In the genomic region with DNA sequence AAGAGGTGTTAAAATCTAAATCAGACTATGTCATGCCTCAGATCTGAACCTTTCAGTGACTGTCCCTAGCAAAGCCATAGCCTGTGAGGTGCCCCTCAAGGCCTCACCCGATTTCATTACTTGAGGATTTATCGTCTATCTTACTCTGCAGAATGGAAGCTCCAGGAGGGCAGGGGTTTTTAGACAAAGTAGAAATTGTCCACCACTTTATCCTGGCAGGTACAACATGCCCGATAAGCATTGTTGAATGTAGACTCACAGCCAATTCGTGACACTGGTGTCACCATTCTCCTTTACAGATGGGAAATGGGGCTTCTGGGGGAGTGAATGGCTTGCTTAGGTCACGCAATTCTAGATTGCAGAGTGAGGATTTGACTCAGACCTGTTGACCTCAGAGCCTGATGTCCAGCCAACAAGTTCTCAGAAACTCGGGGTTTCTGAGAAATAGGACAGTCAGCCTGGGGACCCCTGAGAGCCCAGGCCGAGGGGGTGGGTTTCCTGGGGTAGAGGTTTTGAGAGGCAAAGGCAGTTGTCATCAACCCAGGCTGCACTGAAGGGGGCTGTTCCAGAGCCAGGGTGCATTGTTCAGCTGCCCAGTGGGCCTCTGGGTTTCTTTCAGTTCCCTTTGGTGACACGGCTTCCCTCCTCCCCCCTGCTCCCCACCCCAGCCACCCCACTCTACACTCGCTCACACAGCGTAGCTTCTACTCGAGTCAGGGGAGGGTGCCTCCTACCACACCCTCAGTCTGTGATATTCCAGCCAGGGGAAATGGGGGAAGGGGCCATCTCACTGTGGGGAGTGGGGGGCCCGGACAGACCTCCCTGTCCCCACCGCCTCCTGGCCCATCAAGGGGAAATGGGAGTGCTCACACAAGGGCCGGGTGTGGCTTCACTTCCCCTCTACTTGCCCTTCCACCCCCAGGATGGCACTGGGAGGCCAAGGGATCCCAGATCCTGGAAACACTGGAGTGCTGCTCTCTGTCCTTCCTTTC, we compare ENCODE assay signal across 9 cellular contexts. TPM values are rescaled to one million over a fixed set of nuclear protein-coding genes. Genes with fewer than 3 reads are reported as not detected.
A peak's percentile ranks its signal among the peaks of the same experiment; 100 is the strongest.
DNase-seq lines count a peak whose midpoint lies in the region; ATAC-seq and TF ChIP-seq lines count a peak whose summit lies in the region.
"Had no signal": no experiment of that assay in that cellular context is flagged by ENCODE, and none has a peak within 500 bp of the region (broad histone marks: within the 10 kb centered on the region; RNA-seq: fewer than 3 reads in every experiment).

No MANE protein-coding gene starts in this region.

- POLR2A ChIA-PET in naive thymus-derived CD8-positive, alpha-beta T cell (lab: Charles Lee): interaction anchor here (0.6 kb wide), 1 partner anchor 98 kb away, joined by 3 read pairs; no protein-coding TSS in a partner anchor

- peak; percentile 54 for ATAC-seq in GM19395 (IDR thresholded peaks at IDR 0.05; ENCODE audit: unreplicated experiment)
- ATAC-seq in HG03066 (IDR thresholded peaks at IDR 0.05; ENCODE audit: low read depth, unreplicated experiment): peak; percentile 23
- ATAC-seq in naive thymus-derived CD8-positive, alpha-beta T cell: no peak

- no peaks in the 10 kb centered on the region for H3K27me3 ChIP-seq in ovary

- TF ChIP-seq POLR2A in ovary (IDR thresholded peaks at IDR 0.05): no peak

- DNase-seq in CD14-positive monocyte (ENCODE audit: low spot score): no peak
- DNase-seq in NCI-H1105 (lab: John Stamatoyannopoulos, UW): no peak
- DNase-seq in ovary: no peak
- DNase-seq in naive thymus-derived CD8-positive, alpha-beta T cell: no peak
- DNase-seq in cerebellar cortex (ENCODE audit: low spot score): no peak
- DNase-seq: occipital lobe had no signal

- peak overlapping the region; percentile 68 to 83 for H3K4me3 Mint-ChIP-seq in CD14-positive monocyte
- peak overlapping the region; percentile 72 for H3K4me3 Mint-ChIP-seq in dendritic cell treated with granulocyte-macrophage colony-stimulating factor and Interleukin-4, amounts not matched to agents 40 ng/mL and 50 ng/mL, for 4 days
- no peak overlapping the region for H3K4me3 Mint-ChIP-seq in naive thymus-derived CD8-positive, alpha-beta T cell

- no peaks in the 10 kb centered on the region for H3K9me3 ChIP-seq in ovary

- peaks cover 0 to 3% of the 10 kb centered on the region in 2 donors for H3K36me3 Mint-ChIP-seq in CD14-positive monocyte
- H3K36me3 Mint-ChIP-seq in dendritic cell treated with granulocyte-macrophage colony-stimulating factor and Interleukin-4, amounts not matched to agents 40 ng/mL and 50 ng/mL, for 4 days (ENCODE audit: low read depth): peaks cover 23% of the 10 kb centered on the region
- H3K36me3 Mint-ChIP-seq in naive thymus-derived CD8-positive, alpha-beta T cell: peaks cover 0 to 6% (median 6%) of the 10 kb centered on the region in 3 donors

- peak overlapping the region; percentile 92 to 100 (median 98) for H3K27ac Mint-ChIP-seq in CD14-positive monocyte
- H3K27ac Mint-ChIP-seq in dendritic cell treated with granulocyte-macrophage colony-stimulating factor and Interleukin-4, amounts not matched to agents 40 ng/mL and 50 ng/mL, for 4 days: peak overlapping the region; percentile 93
- H3K27ac Mint-ChIP-seq in naive thymus-derived CD8-positive, alpha-beta T cell: no peak overlapping the region

- no peak overlapping the region for H3K27ac ChIP-seq in ovary

- intact Hi-C loops in CD14-positive monocyte (cut with micrococcal nuclease): loop anchor here in 1 of 2 donors (2.0 kb wide), 1 partner anchor 72 kb away; a partner anchor contains a TSS
- intact Hi-C loops in dendritic cell treated with granulocyte-macrophage colony-stimulating factor and Interleukin-4, amounts not matched to agents 40 ng/mL and 50 ng/mL, for 4 days (cut with micrococcal nuclease): no loop called here
- intact Hi-C loops in ovary (cut with DNase I): no loop called here

- no peaks in the 10 kb centered on the region for H3K4me1 ChIP-seq in ovary (ENCODE audit: insufficient read depth)

- TF ChIP-seq CTCF in CD14-positive monocyte (IDR thresholded peaks at IDR 0.05): no peak
- no peak for TF ChIP-seq CTCF in ovary (IDR thresholded peaks at IDR 0.05)

- no peak overlapping the region for H3K4me3 ChIP-seq in ovary

- peaks cover 0 to 4% (median 0%) of the 10 kb centered on the region in 3 donors for H3K27me3 Mint-ChIP-seq in CD14-positive monocyte (ENCODE audit: low read depth in 3 of 3)
- no peaks in the 10 kb centered on the region for H3K27me3 Mint-ChIP-seq in dendritic cell treated with granulocyte-macrophage colony-stimulating factor and Interleukin-4, amounts not matched to agents 40 ng/mL and 50 ng/mL, for 4 days
- H3K27me3 Mint-ChIP-seq in naive thymus-derived CD8-positive, alpha-beta T cell: peaks cover 10 to 34% (median 18%) of the 10 kb centered on the region in 5 donors

- H3K4me1 Mint-ChIP-seq in CD14-positive monocyte: peaks cover 64% of the 10 kb centered on the region
- H3K4me1 Mint-ChIP-seq in dendritic cell treated with granulocyte-macrophage colony-stimulating factor and Interleukin-4, amounts not matched to agents 40 ng/mL and 50 ng/mL, for 4 days (ENCODE audit: low read depth): peaks cover 49% of the 10 kb centered on the region
- H3K4me1 Mint-ChIP-seq in naive thymus-derived CD8-positive, alpha-beta T cell: peaks cover 17 to 44% (median 25%) of the 10 kb centered on the region in 4 donors

- no peaks in the 10 kb centered on the region for H3K9me3 Mint-ChIP-seq in CD14-positive monocyte
- no peaks in the 10 kb centered on the region for H3K9me3 Mint-ChIP-seq in dendritic cell treated with granulocyte-macrophage colony-stimulating factor and Interleukin-4, amounts not matched to agents 40 ng/mL and 50 ng/mL, for 4 days
- H3K9me3 Mint-ChIP-seq in naive thymus-derived CD8-positive, alpha-beta T cell: no peaks in the 10 kb centered on the region

- H3K36me3 ChIP-seq in ovary: no peaks in the 10 kb centered on the region

- TF ChIP-seq EP300 in ovary (IDR thresholded peaks at IDR 0.05): no peak

- WGBS in ovary, 3 donors: 62 to 72% (median 68%) methylated on average over 14 of the region's 14 CpGs

RNA-seq across cellular contexts. Expression of a gene that starts 3.1 kb away (rescaled TPM):
- polyA plus RNA-seq in CD14-positive monocyte (100 to 1,000 TPM; 130 to 170 TPM), ovary (1 to 10 TPM; 2.1 to 2.2 TPM)
- total RNA-seq in ovary: 1 to 10 TPM; 2.2 to 6.5 (median 3.1) TPM
- 1 to 10 TPM; 2.3 to 3.0 TPM for total RNA-seq in naive thymus-derived CD8-positive, alpha-beta T cell
- polyA plus RNA-seq in naive thymus-derived CD8-positive, alpha-beta T cell: under 1 TPM; 0.20 to 0.42 (median 0.40) TPM

RNA-seq across cellular contexts. Expression of a gene that starts 24.1 kb away (rescaled TPM):
- polyA plus RNA-seq in CD14-positive monocyte: under 1 TPM in 1 of 2 donors, not detected in 1; 0.11 TPM
- total RNA-seq in ovary: 1 to 10 TPM in 1 of 7 donors, under 1 TPM in 3, not detected in 3; 0.15 to 1.8 (median 0.21) TPM
- polyA plus RNA-seq in ovary: under 1 TPM in 1 of 2 donors, not detected in 1; 0.05 TPM
- under 1 TPM; 0.29 to 0.33 TPM for total RNA-seq in naive thymus-derived CD8-positive, alpha-beta T cell
- not detected for polyA plus RNA-seq in naive thymus-derived CD8-positive, alpha-beta T cell

Comparison
In these comparisons a context has a peak if more than half of its experiments do, and no peak if none do; other contexts are left out.
1. H3K27ac Mint-ChIP-seq: peak in CD14-positive monocyte (7 of 7) and dendritic cell treated with granulocyte-macrophage colony-stimulating factor and Interleukin-4, amounts not matched to agents 40 ng/mL and 50 ng/mL, for 4 days (single experiment); none in naive thymus-derived CD8-positive, alpha-beta T cell (0 of 10).
2. H3K4me3 Mint-ChIP-seq: peak in CD14-positive monocyte (2 of 2) and dendritic cell treated with granulocyte-macrophage colony-stimulating factor and Interleukin-4, amounts not matched to agents 40 ng/mL and 50 ng/mL, for 4 days (single experiment); none in naive thymus-derived CD8-positive, alpha-beta T cell (0 of 10).
3. ATAC-seq: peak in GM19395 (single experiment) and HG03066 (single experiment); none in naive thymus-derived CD8-positive, alpha-beta T cell (0 of 2).
4. RNA of a gene that starts 3.1 kb away (polyA plus RNA-seq): 130 to 170 TPM in CD14-positive monocyte; 2.1 to 2.2 TPM in ovary and 0.20 to 0.42 TPM in naive thymus-derived CD8-positive, alpha-beta T cell; every median in the first group is over 10 times any median in the second.